ENCODE assay signal across 7 cellular contexts in the genomic region with DNA sequence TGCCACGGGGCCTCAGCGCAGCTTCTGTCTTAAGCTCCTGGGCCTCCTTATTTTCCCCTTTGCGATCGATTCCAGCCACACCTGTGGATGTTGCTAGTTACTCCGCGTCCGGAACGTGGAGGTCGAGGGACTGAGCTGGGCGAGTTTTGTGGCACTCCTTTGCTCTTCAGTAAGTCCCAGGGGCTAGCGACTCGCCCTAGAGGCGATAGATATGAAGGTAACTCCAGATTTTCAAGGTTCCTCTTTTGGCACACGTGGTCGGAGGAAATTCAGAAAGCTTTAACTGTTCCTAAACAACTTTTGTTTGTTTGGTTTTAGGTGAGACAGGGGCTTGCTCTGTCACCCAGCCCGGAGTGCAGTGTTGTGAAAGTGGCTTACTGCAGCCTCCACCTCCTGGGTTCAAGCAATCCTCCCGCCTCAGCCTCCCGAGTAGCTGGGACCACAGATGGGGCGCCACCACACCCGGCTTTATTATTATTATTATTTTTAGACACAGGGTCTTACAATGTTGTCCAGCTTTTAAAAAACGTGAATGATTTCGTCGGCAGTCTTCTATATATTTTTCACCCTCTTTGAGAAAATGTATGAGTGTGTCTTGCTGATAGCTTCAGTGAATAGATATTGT. TPM values are rescaled to one million over a fixed set of nuclear protein-coding genes. Genes with fewer than 3 reads are reported as not detected.
A peak's percentile ranks its signal among the peaks of the same experiment; 100 is the strongest.
DNase-seq lines count a peak whose midpoint lies in the region; ATAC-seq, FAIRE-seq and TF ChIP-seq lines count a peak whose summit lies in the region.

No MANE protein-coding gene starts in this region.

- FAIRE-seq in GM12891 (lab: Jason Lieb, UNC): no peak

- H3K27me3 ChIP-seq in HUES6 (ENCODE audit: control insufficient read depth, insufficient read depth, low read length) (peaks cover 38% of the 10 kb centered on the region), parathyroid adenoma (ENCODE audit: control insufficient read depth, insufficient read depth, low read length) (no peaks in the 10 kb centered on the region)

- ATAC-seq in GM21526 (IDR thresholded peaks at IDR 0.05; ENCODE audit: low FRiP score, unreplicated experiment) (peak; percentile 31), activated B cell treated with CpG ODN at 0.5 μM for 24 hours (ENCODE audit: low read depth) (peak; percentile 59)

- POLR2A ChIA-PET in activated B cell treated with CpG ODN at 0.5 μM for 24 hours (lab: Charles Lee): interaction anchor here (1.2 to 2.9 kb wide), 6 partner anchors 11 to 1647 kb away, joined by 3 to 25 read pairs (median 4); a partner anchor contains a TSS

- CTCF ChIA-PET in activated B cell treated with CpG ODN at 0.5 μM for 24 hours (lab: Charles Lee): interaction anchor here (0.8 to 2.8 kb wide), 5 partner anchors 11 to 158 kb away, joined by 3 to 12 read pairs (median 7); a partner anchor contains a TSS

- peak; percentile 25 for DNase-seq in GM12891 (ENCODE audit: insufficient read length, low spot score)
- DNase-seq in activated B cell treated with CpG ODN at 0.5 μM for 24 hours: no peak
- DNase-seq in germinal center (ENCODE audit: low spot score): peak; percentile 47
- no peak for DNase-seq in SHP77 treated with DMSO at 0.1 percent for 48 hours (lab: John Stamatoyannopoulos, UW)

- H3K4me2 ChIP-seq in parathyroid adenoma (ENCODE audit: low read length): peak overlapping the region; percentile 98

- H3K4me1 ChIP-seq in HUES6 (ENCODE audit: control insufficient read depth, insufficient read depth, low read length) (0 out of 2 replicates have a peak, but pooled peaks cover 5% of the 10 kb centered on the region), parathyroid adenoma (peaks cover 5% of the 10 kb centered on the region)

- H3K79me2 ChIP-seq in parathyroid adenoma: no peaks in the 10 kb centered on the region

- H3K27ac Mint-ChIP-seq in activated B cell treated with CpG ODN at 0.5 μM for 24 hours: peak overlapping the region; percentile 87

- H3K36me3 Mint-ChIP-seq in activated B cell treated with CpG ODN at 0.5 μM for 24 hours (ENCODE audit: low read depth): peaks cover 28% of the 10 kb centered on the region

- intact Hi-C loops in activated B cell treated with CpG ODN at 0.5 μM for 24 hours (cut with micrococcal nuclease): loop anchor here (1.0 to 10.0 kb wide), 9 partner anchors 130 to 1955 kb away; a partner anchor contains a TSS

- H3K4me1 Mint-ChIP-seq in activated B cell treated with CpG ODN at 0.5 μM for 24 hours: peaks cover 37% of the 10 kb centered on the region

- no peak for TF ChIP-seq POLR2A in GM12891 (IDR thresholded peaks at IDR 0.05; ENCODE audit: low read depth, low read length)

- no peaks in the 10 kb centered on the region for H3K27me3 Mint-ChIP-seq in activated B cell treated with CpG ODN at 0.5 μM for 24 hours

- H3K9ac ChIP-seq in HUES6 (ENCODE audit: low read length) (peak overlapping the region; percentile 67), parathyroid adenoma (peak overlapping the region; percentile 61)

- peak overlapping the region; percentile 94 for H3K4me3 Mint-ChIP-seq in activated B cell treated with CpG ODN at 0.5 μM for 24 hours

- no peaks in the 10 kb centered on the region for H3K36me3 ChIP-seq in HUES6 (ENCODE audit: control insufficient read depth, insufficient read depth, low read length)
- H3K36me3 ChIP-seq in parathyroid adenoma (ENCODE audit: control insufficient read depth, insufficient read depth, low read length): no peaks in the 10 kb centered on the region

- H3K27ac ChIP-seq in HUES6 (ENCODE audit: low read depth, low read length) (no peak overlapping the region), parathyroid adenoma (peak overlapping the region; percentile 60)

- peak overlapping the region; percentile 98 for H2AFZ ChIP-seq in parathyroid adenoma

- no peaks in the 10 kb centered on the region for H3K9me3 Mint-ChIP-seq in activated B cell treated with CpG ODN at 0.5 μM for 24 hours

- H3K9me3 ChIP-seq in HUES6 (ENCODE audit: control insufficient read depth, insufficient read depth, low read depth, low read length) (no peaks in the 10 kb centered on the region), parathyroid adenoma (ENCODE audit: control insufficient read depth, low read length) (no peaks in the 10 kb centered on the region)

- H3K4me3 ChIP-seq in HUES6 (ENCODE audit: low read depth, low read length): peak overlapping the region; percentile 93
- peak overlapping the region; percentile 95 for H3K4me3 ChIP-seq in parathyroid adenoma (ENCODE audit: low read depth, low read length)

- no peak for TF ChIP-seq CTCF in activated B cell treated with CpG ODN at 0.5 μM for 24 hours (IDR thresholded peaks at IDR 0.05)
- no peak for TF ChIP-seq CTCF in parathyroid adenoma (IDR thresholded peaks at IDR 0.05)

TF ChIP-seq in GM12891, 5 proteins besides CTCF, POLR2A, EP300 and RAD21:
- no peak for TF ChIP-seq POU2F2 (IDR thresholded peaks at IDR 0.05; ENCODE audit: low read depth, low read length)
- no peak for TF ChIP-seq POLR2AphosphoS5 (IDR thresholded peaks at IDR 0.05; ENCODE audit: low read depth, low read length)
- no peak for TF ChIP-seq TAF1 (IDR thresholded peaks at IDR 0.05; ENCODE audit: low read depth, low read length)
- TF ChIP-seq SPI1 (IDR thresholded peaks at IDR 0.05; ENCODE audit: low read depth, low read length): 0 out of 2 replicates have a peak, but pooled peaks have one; percentile 30
- no peak for TF ChIP-seq PAX5 (IDR thresholded peaks at IDR 0.05; ENCODE audit: insufficient read depth, low read length, severe bottlenecking)
TF ChIP-seq in GM12891: peak in this region for 1.

RNA-seq across cellular contexts. Expression of a gene that starts 0.7 kb away (rescaled TPM):
- 15.5 TPM for polyA plus RNA-seq in GM12891 (2012; ENCODE audit: low read depth, missing spikeins)
- 36.8 and 41.6 TPM in 2 replicates for total RNA-seq in activated B cell treated with CpG ODN at 0.5 μM for 24 hours

Comparison
In these comparisons a context has a peak if more than half of its experiments do, and no peak if none do; other contexts are left out.
1. DNase-seq: peak in GM12891 (single experiment) and germinal center (single experiment); none in activated B cell treated with CpG ODN at 0.5 μM for 24 hours (single experiment) and SHP77 treated with DMSO at 0.1 percent for 48 hours (single experiment).